6 cellular contexts compared by ENCODE assay signal in genomic region chr6:100317031-100317430, GRCh38.
"Had no signal": no experiment of that assay in that cellular context is flagged by ENCODE, and none has a peak within 500 bp of the region (broad histone marks: within the 10 kb centered on the region; RNA-seq: fewer than 3 reads in every experiment).

No MANE protein-coding gene starts in this region.

- DNase-seq: GM23248, GOT3, H7, IMR-90, KG1 had no signal

- ATAC-seq: K562 had no signal
